In genomic region chr12:10115890-10116289, GRCh38 we compare ENCODE assay signal across 23 cellular contexts. TPM values are rescaled to one million over a fixed set of nuclear protein-coding genes. Genes with fewer than 3 reads are reported as not detected.
DNase-seq lines count a peak whose midpoint lies in the region; ATAC-seq and TF ChIP-seq lines count a peak whose summit lies in the region.
"Had no signal": no experiment of that assay in that cellular context is flagged by ENCODE, and none has a peak within 500 bp of the region (broad histone marks: within the 10 kb centered on the region; RNA-seq: fewer than 3 reads in every experiment).

No MANE protein-coding gene starts in this region.

- peaks cover 47% of the 10 kb centered on the region for H3K36me3 ChIP-seq in neutrophil
- H3K36me3 ChIP-seq: BLaER1 had no signal

- peaks cover 57% of the 10 kb centered on the region for H3K4me1 Mint-ChIP-seq in HFFc6 (ENCODE audit: low read depth)
- H3K4me1 Mint-ChIP-seq: CD4-positive, alpha-beta memory T cell had no signal

- no peaks in the 10 kb centered on the region for H3K36me3 Mint-ChIP-seq in HFFc6 (ENCODE audit: low read depth)

- H3K27ac ChIP-seq in neutrophil, result peak overlapping the region; percentile 13
- no peak overlapping the region for H3K27ac ChIP-seq in caudate nucleus (ENCODE audit: low read depth, low read length)
- H3K27ac ChIP-seq: BLaER1 had no signal

- peaks cover 17% of the 10 kb centered on the region in 2 experiments for H3K4me1 ChIP-seq in neutrophil (ENCODE audit: control insufficient read depth in 1 of 2, insufficient read depth in 1 of 2, low read depth in 1 of 2, low read length in 1 of 2)
- H3K4me1 ChIP-seq: BLaER1 had no signal

- H3K27me3 Mint-ChIP-seq in HFFc6 (ENCODE audit: insufficient read depth), result no peaks in the 10 kb centered on the region; the same call in 1 of the 2 replicates

- no peak overlapping the region for H3K4me3 ChIP-seq in neutrophil (ENCODE audit: low read depth in 1 of 2, low read length in 1 of 2)
- H3K4me3 ChIP-seq: BLaER1 had no signal

- intact Hi-C loops in posterior cingulate gyrus (cut with DNase I), result no loop called here

- ATAC-seq in esophagus mucosa, result peak; percentile 94
- ATAC-seq in HG02678 (IDR thresholded peaks at IDR 0.05; ENCODE audit: unreplicated experiment), result no peak
- ATAC-seq in left lobe of liver, result no peak
- ATAC-seq: HCT116 had no signal

- DNase-seq in HFFc6 (no peak), NCI-H146 treated with DMSO at 0.1 percent for 48 hours (lab: John Stamatoyannopoulos, UW; ENCODE audit: unreplicated experiment) (peak; percentile 44), left lobe of liver (ENCODE audit: low spot score) (no peak), caudate nucleus (lab: John Stamatoyannopoulos, UW) (no peak), posterior cingulate gyrus (no peak)
- DNase-seq: ACHN; CD4-positive, alpha-beta memory T cell; DMS153; DMS79; GDM1; GOT3; H7; IMR-90; KBM-7 had no signal

- peak overlapping the region; percentile 11; the same call in 1 of the 2 replicates for H3K4me3 Mint-ChIP-seq in HFFc6
- H3K4me3 Mint-ChIP-seq: CD14-positive monocyte; CD4-positive, alpha-beta memory T cell had no signal

- H3K27ac Mint-ChIP-seq in HFFc6, result no peak overlapping the region
- H3K27ac Mint-ChIP-seq: CD4-positive, alpha-beta memory T cell had no signal

- H3K27me3 ChIP-seq in neutrophil, result no peaks in the 10 kb centered on the region
- H3K27me3 ChIP-seq: BLaER1 had no signal

- H3K9me3 Mint-ChIP-seq in HFFc6, result peaks cover 4% of the 10 kb centered on the region; the same call in 1 of the 2 replicates

- no peak for TF ChIP-seq CTCF in HFFc6 (IDR thresholded peaks at IDR 0.05)
- no peak for TF ChIP-seq CTCF in neutrophil (IDR thresholded peaks at IDR 0.05)

- no peaks in the 10 kb centered on the region for H3K9me3 ChIP-seq in neutrophil

RNA-seq across cellular contexts. Expression of gene CLEC7A, which starts 14.1 kb away (rescaled TPM):
- total RNA-seq in HFFc6 (2021; fragmentation: NEBNext Ultra II Directional; extraction: Animal tissue kit (Norgen Biotek cat#: 25700)), result not detected
- total RNA-seq in esophagus mucosa (22.3 TPM), left lobe of liver (1.2 TPM)
- total RNA-seq: A172, Daoy, HT-29, IMR-90 had no signal

RNA-seq across cellular contexts. Expression of gene CLEC1A, which starts 17.1 kb away (rescaled TPM):
- 1 to 10 TPM in 1 of 6 experiments, under 1 TPM in 5; 0.14 to 1.2 (median 0.71) TPM for total RNA-seq in HFFc6 (2021; fragmentation: NEBNext Ultra II Directional; extraction: Animal tissue kit (Norgen Biotek cat#: 25700))
- total RNA-seq in esophagus mucosa, result 0.68 TPM
- total RNA-seq in left lobe of liver, result 0.70 TPM
- total RNA-seq: A172; CD4-positive, alpha-beta memory T cell; H7; HT-29; IMR-90 had no signal

RNA-seq across cellular contexts. Expression of gene OLR1, which starts 56.0 kb away (rescaled TPM):
- 10 to 100 TPM; 30.3 to 53.6 (median 40.0) TPM for total RNA-seq in HFFc6 (2021; fragmentation: NEBNext Ultra II Directional; extraction: Animal tissue kit (Norgen Biotek cat#: 25700))
- total RNA-seq in esophagus mucosa, result 0.24 TPM
- 0.50 TPM for total RNA-seq in left lobe of liver
- total RNA-seq: H7, HT-29 had no signal

Comparison
In these comparisons a context has a peak if more than half of its experiments do, and no peak if none do; other contexts are left out.
1. RNA of gene CLEC7A, which starts 14.1 kb away (total RNA-seq): 22.3 TPM in esophagus mucosa (single experiment); 1.2 TPM in left lobe of liver (single experiment) and not detected in HFFc6; every median in the first group is over 10 times any median in the second.
2. RNA of gene OLR1, which starts 56.0 kb away (total RNA-seq): 30.3 to 53.6 TPM in HFFc6; 0.50 TPM in left lobe of liver (single experiment) and 0.24 TPM in esophagus mucosa (single experiment); every median in the first group is over 10 times any median in the second.